Comparison of ENCODE assay signal across 18 cellular contexts in genomic region chr10:59244871-59245270, GRCh38.
"Had no signal": no experiment of that assay in that cellular context is flagged by ENCODE, and none has a peak within 500 bp of the region (broad histone marks: within the 10 kb centered on the region; RNA-seq: fewer than 3 reads in every experiment).

No MANE protein-coding gene starts in this region.

- H3K4me3 ChIP-seq: K562, SJSA1, SK-N-MC had no signal

- H3K9me3 ChIP-seq: SJSA1 had no signal

- ATAC-seq: K562 had no signal

- H3K27ac ChIP-seq: KMS-11, SJSA1, SK-N-MC had no signal

- H3K27me3 ChIP-seq: SJSA1 had no signal

- DNase-seq: NCI-H1048, NCI-H1105, NCI-H1436 treated with DMSO at 0.1 percent for 48 hours, NCI-H1694 treated with DMSO at 0.1 percent for 48 hours, NCI-H1930, NCI-H2107, NCI-H226, NCI-H446, NCI-H510A, NCI-H524 treated with DMSO at 0.1 percent for 48 hours, NCI-H774, Right ventricle myocardium superior, RPMI8226, SIG-M5 had no signal

- H3K36me3 ChIP-seq: SJSA1 had no signal

- H3K4me1 ChIP-seq: SJSA1 had no signal
